21 cellular contexts compared by ENCODE assay signal in the genomic region with DNA sequence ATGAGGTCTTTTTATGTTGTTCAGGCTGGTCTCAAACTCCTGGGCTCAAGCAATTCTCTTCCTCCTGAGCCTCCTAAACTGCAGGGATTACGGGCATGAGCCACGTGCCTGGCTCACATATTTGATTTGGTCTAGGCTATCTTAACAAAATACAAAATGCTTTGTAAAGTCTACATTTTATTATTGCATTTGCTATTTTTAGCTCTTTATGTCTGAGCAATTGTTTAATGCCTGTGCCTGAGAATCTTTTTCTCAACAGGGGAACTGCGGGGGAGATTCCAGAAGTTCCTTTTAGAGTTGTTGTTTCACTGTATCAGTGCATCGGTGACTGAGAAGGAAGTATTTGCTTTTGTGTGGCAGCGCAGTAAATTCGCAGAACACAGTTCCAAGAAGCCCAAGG.
A peak's percentile ranks its signal among the peaks of the same experiment; 100 is the strongest.
DNase-seq lines count a peak whose midpoint lies in the region; ATAC-seq, FAIRE-seq and TF ChIP-seq lines count a peak whose summit lies in the region.
"Had no signal": no experiment of that assay in that cellular context is flagged by ENCODE, and none has a peak within 500 bp of the region (broad histone marks: within the 10 kb centered on the region; RNA-seq: fewer than 3 reads in every experiment).

No MANE protein-coding gene starts in this region.

- H3K9me3 Mint-ChIP-seq in chondrocyte (ENCODE audit: low read depth): no peaks in the 10 kb centered on the region
- no peaks in the 10 kb centered on the region for H3K9me3 Mint-ChIP-seq in neural progenitor cell
- H3K9me3 Mint-ChIP-seq in progenitor cell of endocrine pancreas (ENCODE audit: low read depth): no peaks in the 10 kb centered on the region
- H3K9me3 Mint-ChIP-seq: activated naive CD4-positive, alpha-beta T cell treated with anti-CD3 and anti-CD28 coated beads, Interleukin-2, amount 50 U/mL, for 72 hours; CD4-positive, CD25-positive, alpha-beta regulatory T cell; central memory CD8-positive, alpha-beta T cell; IgD-negative memory B cell; naive B cell; stimulated activated memory B cell treated with anti-CD40 and anti-IgM and Interleukin-4, amounts not matched to agents 10 μg/mL and 1 μg/mL and 100 μg/mL, for 72 hours; type B pancreatic cell had no signal

- no peaks in the 10 kb centered on the region for H4K20me1 ChIP-seq in neural progenitor cell (ENCODE audit: low read depth)

- TF ChIP-seq CTCF in A549 (IDR thresholded peaks at IDR 0.05) (no peak), chondrocyte (IDR thresholded peaks at IDR 0.05) (no peak), neural progenitor cell (IDR thresholded peaks at IDR 0.05) (no peak), progenitor cell of endocrine pancreas (IDR thresholded peaks at IDR 0.05; ENCODE audit: unreplicated experiment) (no peak), RWPE1 (conservative IDR thresholded peaks at IDR 0.05; ENCODE audit: low read depth) (no peak)

- H3K4me1 Mint-ChIP-seq in chondrocyte (ENCODE audit: low read depth) (peaks cover 34% of the 10 kb centered on the region), neural progenitor cell (peaks cover 38% of the 10 kb centered on the region), progenitor cell of endocrine pancreas (ENCODE audit: low read depth) (peaks cover 8% of the 10 kb centered on the region)
- H3K4me1 Mint-ChIP-seq: central memory CD8-positive, alpha-beta T cell; IgD-negative memory B cell; naive B cell; stimulated activated memory B cell treated with anti-CD40 and anti-IgM and Interleukin-4, amounts not matched to agents 10 μg/mL and 1 μg/mL and 100 μg/mL, for 72 hours had no signal

- peak overlapping the region; percentile 59 for H3K4me2 ChIP-seq in A549
- no peak overlapping the region for H3K4me2 ChIP-seq in neural progenitor cell

- CTCF ChIA-PET in A549 (lab: Yijun Ruan, JAX): interaction anchor here (0.6 to 9.9 kb wide), 11 partner anchors 26 to 751 kb away, joined by 3 to 128 read pairs (median 5); no protein-coding TSS in a partner anchor
- CTCF ChIA-PET in RWPE1 (lab: Yijun Ruan, JAX): interaction anchor here (0.6 to 3.7 kb wide), 4 partner anchors 13 to 487 kb away, joined by 3 to 34 read pairs (median 5); no protein-coding TSS in a partner anchor

- TF ChIP-seq EP300 in A549 (IDR thresholded peaks at IDR 0.05): no peak

- ATAC-seq in A549: peak in 1 of 2 experiments; percentile 72; a peak in 3 of 6 replicates
- no peak for ATAC-seq in SK-N-SH treated with all-trans-retinoic acid at 6 μM for 48 hours
- ATAC-seq: activated naive CD4-positive, alpha-beta T cell treated with anti-CD3 and anti-CD28 coated beads, Interleukin-2, amount 50 U/mL, for 72 hours; psoas muscle; stimulated activated memory B cell treated with anti-CD40 and anti-IgM and Interleukin-4, amounts not matched to agents 10 μg/mL and 1 μg/mL and 100 μg/mL, for 72 hours had no signal

- no peaks in the 10 kb centered on the region for H3K36me3 ChIP-seq in neural progenitor cell

- H3K27ac ChIP-seq in A549 (peak overlapping the region; percentile 66 to 79), neural progenitor cell (no peak overlapping the region), RWPE1 (no peak overlapping the region)
- H3K27ac ChIP-seq: psoas muscle had no signal

- DNase-seq in A549 (ENCODE audit: low read depth in 1 of 2, low spot score in 1 of 2) (peak in 1 of 2 experiments; percentile 54), chondrocyte (ENCODE audit: low spot score) (no peak), neural progenitor cell (ENCODE audit: low spot score) (no peak), progenitor cell of endocrine pancreas (ENCODE audit: low spot score, unreplicated experiment) (no peak), NCI-H748 (lab: John Stamatoyannopoulos, UW; ENCODE audit: unreplicated experiment) (no peak), RWPE1 (ENCODE audit: low spot score) (no peak)
- no peak for DNase-seq in stimulated activated CD8-positive, alpha-beta memory T cell treated with anti-CD3 and anti-CD28 coated beads, Interleukin-4, amount 100 ng/mL, for 48 hours
- DNase-seq: activated CD4-positive, alpha-beta T cell treated with anti-CD3 and anti-CD28 coated beads, Interleukin-2, amount 50 U/mL, for 1 hour; naive B cell; NCI-H187 treated with DMSO at 0.1 percent for 48 hours; psoas muscle; SIG-M5; T1000 had no signal

- H3K27me3 Mint-ChIP-seq in chondrocyte (ENCODE audit: low read depth) (no peaks in the 10 kb centered on the region), neural progenitor cell (ENCODE audit: insufficient read depth, low read depth) (peaks cover 2% of the 10 kb centered on the region), progenitor cell of endocrine pancreas (peaks cover 17% of the 10 kb centered on the region)
- H3K27me3 Mint-ChIP-seq: naive B cell; stimulated activated memory B cell treated with anti-CD40 and anti-IgM and Interleukin-4, amounts not matched to agents 10 μg/mL and 1 μg/mL and 100 μg/mL, for 72 hours; type B pancreatic cell had no signal

- WGBS in A549 (ENCODE audit: missing lambda C conversion rate): 31% methylated on average over 6 of the region's 6 CpGs

- H3K4me1 ChIP-seq in A549 (peaks cover 47% of the 10 kb centered on the region), neural progenitor cell (no peaks in the 10 kb centered on the region)
- H3K4me1 ChIP-seq: psoas muscle had no signal

- POLR2A ChIA-PET in A549 (lab: Yijun Ruan, JAX): no interaction called here
- POLR2A ChIA-PET in RWPE1 (lab: Yijun Ruan, JAX; ENCODE audit: low non-redundant PET): no interaction called here

- H3K4me3 ChIP-seq in A549: no peak overlapping the region
- no peak overlapping the region for H3K4me3 ChIP-seq in neural progenitor cell
- H3K4me3 ChIP-seq: psoas muscle had no signal

- H2AFZ ChIP-seq in neural progenitor cell (replicated peaks): no peak overlapping the region

- no peaks in the 10 kb centered on the region for H3F3A ChIP-seq in neural progenitor cell (ENCODE audit: low read depth)

- H3K9me3 ChIP-seq in A549: no peaks in the 10 kb centered on the region
- H3K9me3 ChIP-seq in neural progenitor cell (ENCODE audit: low read depth): no peaks in the 10 kb centered on the region
- H3K9me3 ChIP-seq: psoas muscle had no signal

- H3K79me2 ChIP-seq in neural progenitor cell (ENCODE audit: low read depth): no peaks in the 10 kb centered on the region

- FAIRE-seq in A549 (lab: Jason Lieb, UNC): no peak
- FAIRE-seq: A204.1 had no signal

- H3K9ac ChIP-seq in neural progenitor cell: no peak overlapping the region

- TF ChIP-seq RAD21 in A549 (conservative IDR thresholded peaks at IDR 0.05 in 1 of 2, IDR thresholded peaks at IDR 0.05 in 1 of 2): 0 out of 5 replicates have a peak, but pooled peaks of 1 of the 2 experiments have one; percentile 4

- no peaks in the 10 kb centered on the region for H3K27me3 ChIP-seq in neural progenitor cell

- no peaks in the 10 kb centered on the region for H3K36me3 Mint-ChIP-seq in chondrocyte (ENCODE audit: low read depth)
- no peaks in the 10 kb centered on the region for H3K36me3 Mint-ChIP-seq in neural progenitor cell
- no peaks in the 10 kb centered on the region for H3K36me3 Mint-ChIP-seq in progenitor cell of endocrine pancreas (ENCODE audit: insufficient read depth)
- H3K36me3 Mint-ChIP-seq: activated naive CD4-positive, alpha-beta T cell treated with anti-CD3 and anti-CD28 coated beads, Interleukin-2, amount 50 U/mL, for 72 hours; CD4-positive, CD25-positive, alpha-beta regulatory T cell; IgD-negative memory B cell; naive B cell; stimulated activated memory B cell treated with anti-CD40 and anti-IgM and Interleukin-4, amounts not matched to agents 10 μg/mL and 1 μg/mL and 100 μg/mL, for 72 hours; type B pancreatic cell had no signal

- peak overlapping the region; percentile 5 for H3K27ac Mint-ChIP-seq in chondrocyte (ENCODE audit: unreplicated experiment)
- H3K27ac Mint-ChIP-seq in neural progenitor cell: peak overlapping the region; percentile 55
- no peak overlapping the region for H3K27ac Mint-ChIP-seq in progenitor cell of endocrine pancreas
- H3K27ac Mint-ChIP-seq: activated naive CD4-positive, alpha-beta T cell treated with anti-CD3 and anti-CD28 coated beads, Interleukin-2, amount 50 U/mL, for 72 hours; CD4-positive, CD25-positive, alpha-beta regulatory T cell; naive B cell; stimulated activated memory B cell treated with anti-CD40 and anti-IgM and Interleukin-4, amounts not matched to agents 10 μg/mL and 1 μg/mL and 100 μg/mL, for 72 hours; type B pancreatic cell had no signal

- TF ChIP-seq POLR2A in A549 (IDR thresholded peaks at IDR 0.05; ENCODE audit: low read length): no peak

- H3K4me3 Mint-ChIP-seq in chondrocyte (ENCODE audit: unreplicated experiment) (no peak overlapping the region), neural progenitor cell (no peak overlapping the region), progenitor cell of endocrine pancreas (ENCODE audit: low read depth) (no peak overlapping the region)
- H3K4me3 Mint-ChIP-seq: CD4-positive, CD25-positive, alpha-beta regulatory T cell; central memory CD8-positive, alpha-beta T cell; IgD-negative memory B cell; naive B cell; stimulated activated memory B cell treated with anti-CD40 and anti-IgM and Interleukin-4, amounts not matched to agents 10 μg/mL and 1 μg/mL and 100 μg/mL, for 72 hours; type B pancreatic cell had no signal

TF ChIP-seq in A549, 52 proteins besides CTCF, POLR2A, EP300 and RAD21:
- TF ChIP-seq GATA3 (IDR thresholded peaks at IDR 0.05; ENCODE audit: borderline replicate concordance): peak; percentile 45; the same call in 1 of the 2 replicates
- TF ChIP-seq SMC3 (IDR thresholded peaks at IDR 0.05): peak; percentile 11; the same call in 1 of the 3 replicates
- TF ChIP-seq, protein P1, sequence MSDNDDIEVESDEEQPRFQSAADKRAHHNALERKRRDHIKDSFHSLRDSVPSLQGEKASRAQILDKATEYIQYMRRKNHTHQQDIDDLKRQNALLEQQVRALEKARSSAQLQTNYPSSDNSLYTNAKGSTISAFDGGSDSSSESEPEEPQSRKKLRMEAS (IDR thresholded peaks at IDR 0.05): peak; percentile 63; the same call in 1 of the 2 replicates
- TF ChIP-seq JUNB (IDR thresholded peaks at IDR 0.05): no peak
- no peak for TF ChIP-seq MAZ (IDR thresholded peaks at IDR 0.05; ENCODE audit: borderline replicate concordance, low read depth, low read length)

TF ChIP-seq in SK-N-SH treated with all-trans-retinoic acid at 6 μM for 48 hours, 23 proteins besides CTCF, POLR2A, EP300 and RAD21:
- TF ChIP-seq ZFP3 (CRISPR knock-in tag; IDR thresholded peaks at IDR 0.05): no peak
- peak; percentile 59 for TF ChIP-seq ISL1 (CRISPR knock-in tag; IDR thresholded peaks at IDR 0.05)
TF ChIP-seq in SK-N-SH treated with all-trans-retinoic acid at 6 μM for 48 hours: peak in this region for 1.

Comparison
In these comparisons a context has a peak if more than half of its experiments do, and no peak if none do; other contexts are left out.
1. H3K27ac ChIP-seq: peak in A549 (2 of 2); none in neural progenitor cell (single experiment) and RWPE1 (single experiment).